Comparison of ENCODE assay signal across 8 cellular contexts in the genomic region with DNA sequence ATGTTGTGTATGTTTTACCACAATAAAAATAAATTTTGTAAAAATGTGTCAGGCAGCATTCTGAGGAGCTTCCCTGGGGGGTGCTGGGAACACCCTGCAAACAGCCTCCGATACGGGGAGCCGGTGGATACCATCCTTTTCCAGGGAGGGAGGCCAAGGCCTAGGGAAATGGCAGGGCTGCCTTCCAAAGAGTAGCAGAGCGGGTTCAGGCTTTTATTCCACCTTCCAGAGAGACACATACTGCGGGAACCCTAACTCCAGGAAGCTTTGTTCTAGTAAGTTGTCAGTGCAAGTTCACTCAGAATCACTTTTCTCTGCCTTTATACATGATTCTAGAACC. TPM values are rescaled to one million over a fixed set of nuclear protein-coding genes. Genes with fewer than 3 reads are reported as not detected.
DNase-seq lines count a peak whose midpoint lies in the region; ATAC-seq, FAIRE-seq and TF ChIP-seq lines count a peak whose summit lies in the region.

No MANE protein-coding gene starts in this region.

- peak overlapping the region; percentile 99 for H3K27ac ChIP-seq in endodermal cell (ENCODE audit: low read depth, low read length)

- H3K27me3 Mint-ChIP-seq in endodermal cell (ENCODE audit: insufficient read depth): peaks cover 8% of the 10 kb centered on the region

- peak; percentile 33 for DNase-seq in AG10803 (ENCODE audit: low read depth)
- DNase-seq in GM12891 (ENCODE audit: insufficient read length, low spot score): no peak
- peak; percentile 55 for DNase-seq in SK-N-DZ (ENCODE audit: low spot score)
- DNase-seq in endodermal cell: peak; percentile 61
- DNase-seq in myocyte (ENCODE audit: low read depth): peak; percentile 61
- DNase-seq in hepatic stellate cell (ENCODE audit: low spot score): no peak
- DNase-seq in iPS-NIHi7 (ENCODE audit: extremely low spot score): no peak

- peak overlapping the region; percentile 65 for H3K4me3 ChIP-seq in AG10803 (ENCODE audit: low read length)
- H3K4me3 ChIP-seq in endodermal cell (ENCODE audit: low read length): peak overlapping the region; percentile 75

- no peaks in the 10 kb centered on the region for H3K9me3 ChIP-seq in endodermal cell (ENCODE audit: control insufficient read depth, low read length)

- no peaks in the 10 kb centered on the region for H3K36me3 Mint-ChIP-seq in endodermal cell (ENCODE audit: low read depth)

- H3K36me3 ChIP-seq in endodermal cell (ENCODE audit: control insufficient read depth, insufficient read depth, low read length): no peaks in the 10 kb centered on the region

- no peak for FAIRE-seq in GM12891 (lab: Jason Lieb, UNC)

- peak overlapping the region; percentile 84 for H3K9ac ChIP-seq in endodermal cell (ENCODE audit: extremely low read depth, low read length, poor library complexity, severe bottlenecking)

- 48 to 49% methylated on average over 4 to 5 of the region's 5 CpGs for WGBS in endodermal cell (ENCODE audit: insufficient coverage in 1 of 2, insufficient read length in 1 of 2), 2 experiments

- H3K9me3 Mint-ChIP-seq in endodermal cell: no peaks in the 10 kb centered on the region

- no peak for ATAC-seq in HG02763 (IDR thresholded peaks at IDR 0.05; ENCODE audit: unreplicated experiment)

- TF ChIP-seq CTCF in AG10803 (conservative IDR thresholded peaks at IDR 0.05; ENCODE audit: low read length): no peak
- TF ChIP-seq CTCF in endodermal cell (conservative IDR thresholded peaks at IDR 0.05): no peak

- H3K27ac Mint-ChIP-seq in endodermal cell: peak overlapping the region; percentile 98

- H3K4me1 Mint-ChIP-seq in endodermal cell: peaks cover 16% of the 10 kb centered on the region

- H3K27me3 ChIP-seq in endodermal cell (ENCODE audit: control insufficient read depth, insufficient read depth, low read length, poor library complexity, severe bottlenecking): no peaks in the 10 kb centered on the region

- H3K4me3 Mint-ChIP-seq in endodermal cell: peak overlapping the region; percentile 96

- no peaks in the 10 kb centered on the region for H3K4me1 ChIP-seq in endodermal cell (ENCODE audit: control insufficient read depth, insufficient read depth, low read length)

- TF ChIP-seq POLR2A in GM12891 (IDR thresholded peaks at IDR 0.05; ENCODE audit: low read depth, low read length): no peak

TF ChIP-seq in GM12891, 5 proteins besides CTCF, POLR2A, EP300 and RAD21:
- TF ChIP-seq POU2F2 (IDR thresholded peaks at IDR 0.05; ENCODE audit: low read depth, low read length) (0 out of 2 replicates have a peak, but pooled peaks have one; percentile 15), PAX5 (IDR thresholded peaks at IDR 0.05; ENCODE audit: insufficient read depth, low read length, severe bottlenecking) (no peak)

RNA-seq across cellular contexts. Expression of gene TP53BP2, which starts 0.9 kb away (rescaled TPM):
- polyA plus RNA-seq in GM12891 (2012; ENCODE audit: low read depth, missing spikeins): 4.9 TPM
- polyA plus RNA-seq in SK-N-DZ (2014; cell fraction: cytosol; rRNA removed): 51.7 and 52.8 TPM in 2 replicates
- 36.7 and 42.5 TPM in 2 replicates for polyA plus RNA-seq in SK-N-DZ (2014; cell fraction: nucleus; rRNA removed)
- 10 to 100 TPM; 53.6 to 59.8 TPM for total RNA-seq in endodermal cell
- polyA plus RNA-seq in endodermal cell (2013, experiment 1 of 2): 40.4 TPM
- 41.3 TPM for polyA plus RNA-seq in endodermal cell (2013, experiment 2 of 2)
- 44.4 and 54.3 TPM in 2 replicates for total RNA-seq in myocyte
- polyA plus RNA-seq in myocyte (2012): 13.6 TPM

Comparison
In these comparisons a context has a peak if more than half of its experiments do, and no peak if none do; other contexts are left out.
1. DNase-seq: peak in AG10803 (single experiment), SK-N-DZ (single experiment), endodermal cell (single experiment) and myocyte (single experiment); none in GM12891 (single experiment), hepatic stellate cell (single experiment) and iPS-NIHi7 (single experiment).